Comparison of ENCODE assay signal across 30 cellular contexts in genomic region chr2:230746213-230746612, GRCh38. TPM values are rescaled to one million over a fixed set of nuclear protein-coding genes. Genes with fewer than 3 reads are reported as not detected.
DNase-seq lines count a peak whose midpoint lies in the region; ATAC-seq and TF ChIP-seq lines count a peak whose summit lies in the region.
"Had no signal": no experiment of that assay in that cellular context is flagged by ENCODE, and none has a peak within 500 bp of the region (broad histone marks: within the 10 kb centered on the region; RNA-seq: fewer than 3 reads in every experiment).

No MANE protein-coding gene starts in this region.

- H3K4me1 Mint-ChIP-seq in activated CD4-positive, alpha-beta T cell treated with anti-CD3 and anti-CD28 coated beads for 36 hours = peaks cover 57% of the 10 kb centered on the region
- peaks cover 64% of the 10 kb centered on the region for H3K4me1 Mint-ChIP-seq in stimulated activated naive CD8-positive, alpha-beta T cell treated with anti-CD3 and anti-CD28 coated beads, Interleukin-15, Interleukin-2, amounts not matched to agents 100 ng/mL and 50 ng/mL, for 24 hours (ENCODE audit: low read depth)

- peaks cover 54% of the 10 kb centered on the region for H3K36me3 Mint-ChIP-seq in activated CD4-positive, alpha-beta T cell treated with anti-CD3 and anti-CD28 coated beads for 36 hours (ENCODE audit: low read depth)
- peaks cover 61% of the 10 kb centered on the region for H3K36me3 Mint-ChIP-seq in stimulated activated naive CD8-positive, alpha-beta T cell treated with anti-CD3 and anti-CD28 coated beads, Interleukin-15, Interleukin-2, amounts not matched to agents 100 ng/mL and 50 ng/mL, for 24 hours (ENCODE audit: low read depth)

- POLR2A ChIA-PET in activated CD4-positive, alpha-beta T cell treated with anti-CD3 and anti-CD28 coated beads for 36 hours (lab: Charles Lee) = no interaction called here

- TF ChIP-seq EP300 in stomach (IDR thresholded peaks at IDR 0.05) = no peak

- peak overlapping the region in 1 of 10 donors; percentile 13 for H3K27ac ChIP-seq in heart right ventricle
- no peak overlapping the region for H3K27ac ChIP-seq in left ventricle myocardium inferior (replicated peaks)
- peak overlapping the region; percentile 7 for H3K27ac ChIP-seq in foreskin keratinocyte
- no peak overlapping the region for H3K27ac ChIP-seq in stomach
- H3K27ac ChIP-seq: 22Rv1, PC-9 had no signal

- H3K27me3 Mint-ChIP-seq in activated CD4-positive, alpha-beta T cell treated with anti-CD3 and anti-CD28 coated beads for 36 hours = no peaks in the 10 kb centered on the region
- no peaks in the 10 kb centered on the region for H3K27me3 Mint-ChIP-seq in stimulated activated naive CD8-positive, alpha-beta T cell treated with anti-CD3 and anti-CD28 coated beads, Interleukin-15, Interleukin-2, amounts not matched to agents 100 ng/mL and 50 ng/mL, for 24 hours
- H3K27me3 Mint-ChIP-seq: CD8-positive, alpha-beta memory T cell had no signal

- H3K9me3 ChIP-seq in heart right ventricle (no peaks in the 10 kb centered on the region), left ventricle myocardium inferior (replicated peaks) (no peaks in the 10 kb centered on the region), stomach (no peaks in the 10 kb centered on the region)
- H3K9me3 ChIP-seq: BE2C had no signal

- TF ChIP-seq POLR2A in stomach (IDR thresholded peaks at IDR 0.05) = no peak

- TF ChIP-seq CTCF in heart right ventricle (IDR thresholded peaks at IDR 0.05) (no peak), left ventricle myocardium inferior (IDR thresholded peaks at IDR 0.05; ENCODE audit: borderline replicate concordance) (no peak), foreskin keratinocyte (conservative IDR thresholded peaks at IDR 0.05) (no peak), stomach (IDR thresholded peaks at IDR 0.05) (no peak)

- peaks cover 0 to 38% (median 20%) of the 10 kb centered on the region in 9 donors for H3K4me1 ChIP-seq in heart right ventricle
- H3K4me1 ChIP-seq in left ventricle myocardium inferior = peaks cover 43% of the 10 kb centered on the region
- peaks cover 41% of the 10 kb centered on the region for H3K4me1 ChIP-seq in foreskin keratinocyte
- H3K4me1 ChIP-seq in stomach = peaks cover 4 to 59% (median 22%) of the 10 kb centered on the region in 4 donors
- H3K4me1 ChIP-seq: BE2C had no signal

- ATAC-seq in activated CD4-positive, alpha-beta T cell treated with anti-CD3 and anti-CD28 coated beads for 36 hours = peak; percentile 34
- ATAC-seq in heart right ventricle (peak in 6 of 8 donors; percentile 25 to 86 (median 40)), foreskin keratinocyte (peak; percentile 43), HG02798 (IDR thresholded peaks at IDR 0.05; ENCODE audit: poor library complexity, unreplicated experiment) (no peak)
- ATAC-seq: HepG2 had no signal

- WGBS in heart right ventricle, 2 donors = 68 to 77% methylated on average over 4 of the region's 4 CpGs
- WGBS in stomach, 5 donors = 75 to 86% (median 76%) methylated on average over 4 of the region's 4 CpGs

- CTCF ChIA-PET in activated CD4-positive, alpha-beta T cell treated with anti-CD3 and anti-CD28 coated beads for 36 hours (lab: Charles Lee) = interaction anchor here (0.7 kb wide), 1 partner anchor 16 kb away, joined by 3 read pairs; no protein-coding TSS in a partner anchor

- H3K36me3 ChIP-seq in heart right ventricle = peaks cover 0 to 49% (median 0%) of the 10 kb centered on the region in 9 donors
- H3K36me3 ChIP-seq in left ventricle myocardium inferior = peaks cover 3% of the 10 kb centered on the region
- peaks cover 0 to 20% (median 17%) of the 10 kb centered on the region in 4 donors for H3K36me3 ChIP-seq in stomach

- no peaks in the 10 kb centered on the region for H3K9me3 Mint-ChIP-seq in activated CD4-positive, alpha-beta T cell treated with anti-CD3 and anti-CD28 coated beads for 36 hours (ENCODE audit: low read depth)
- H3K9me3 Mint-ChIP-seq in stimulated activated naive CD8-positive, alpha-beta T cell treated with anti-CD3 and anti-CD28 coated beads, Interleukin-15, Interleukin-2, amounts not matched to agents 100 ng/mL and 50 ng/mL, for 24 hours = no peaks in the 10 kb centered on the region
- H3K9me3 Mint-ChIP-seq: CD14-positive monocyte; CD8-positive, alpha-beta memory T cell had no signal

- H3K4me3 Mint-ChIP-seq in activated CD4-positive, alpha-beta T cell treated with anti-CD3 and anti-CD28 coated beads for 36 hours = no peak overlapping the region
- H3K4me3 Mint-ChIP-seq in stimulated activated naive CD8-positive, alpha-beta T cell treated with anti-CD3 and anti-CD28 coated beads, Interleukin-15, Interleukin-2, amounts not matched to agents 100 ng/mL and 50 ng/mL, for 24 hours = no peak overlapping the region
- H3K4me3 Mint-ChIP-seq: CD14-positive monocyte had no signal

- intact Hi-C loops in activated CD4-positive, alpha-beta T cell treated with anti-CD3 and anti-CD28 coated beads for 36 hours (cut with DNase I, micrococcal nuclease) = no loop called here
- intact Hi-C loops in heart right ventricle (cut with DNase I) = loop anchor here in 1 of 10 donors (5.0 kb wide), 1 partner anchor 46 kb away; no protein-coding TSS in a partner anchor
- intact Hi-C loops in left ventricle myocardium inferior (cut with micrococcal nuclease) = no loop called here
- intact Hi-C loops in stomach (cut with DNase I; ENCODE audit: low total_unique reads) = no loop called here

- H3K4me3 ChIP-seq in heart right ventricle (no peak overlapping the region), left ventricle myocardium inferior (no peak overlapping the region), stomach (no peak overlapping the region)
- H3K4me3 ChIP-seq: PC-9 had no signal

- H3K27ac Mint-ChIP-seq in activated CD4-positive, alpha-beta T cell treated with anti-CD3 and anti-CD28 coated beads for 36 hours = no peak overlapping the region
- H3K27ac Mint-ChIP-seq in stimulated activated naive CD8-positive, alpha-beta T cell treated with anti-CD3 and anti-CD28 coated beads, Interleukin-15, Interleukin-2, amounts not matched to agents 100 ng/mL and 50 ng/mL, for 24 hours = peak overlapping the region; percentile 7

- H3K27me3 ChIP-seq in heart right ventricle (no peaks in the 10 kb centered on the region), left ventricle myocardium inferior (ENCODE audit: low read depth) (no peaks in the 10 kb centered on the region), foreskin keratinocyte (no peaks in the 10 kb centered on the region), stomach (no peaks in the 10 kb centered on the region)
- H3K27me3 ChIP-seq: BE2C had no signal

- no peak for DNase-seq in activated CD4-positive, alpha-beta T cell treated with anti-CD3 and anti-CD28 coated beads for 36 hours
- DNase-seq in activated CD4-positive, alpha-beta T cell treated with anti-CD3 and anti-CD28 coated beads for 4 hours = no peak
- DNase-seq in heart right ventricle (no peak), left ventricle myocardium inferior (no peak), foreskin keratinocyte (no peak), stomach (no peak)
- DNase-seq: ACHN; BE2C; Calu3; CD8-positive, alpha-beta memory T cell; DMS79 treated with DMSO at 0.1 percent for 48 hours; GF-D8; H7; Kasumi-1; MV-4-11; NCI-H1105; NCI-H146; NCI-H1930; NCI-H2107; NCI-H446 treated with DMSO at 0.1 percent for 48 hours; NCI-H526; NCI-H82; NK-92 treated with Interleukin-12 subunit alpha and Interleukin-12 subunit beta, amount 100 ng/mL, for 24 hours; PC-9; SHP77 had no signal

RNA-seq across cellular contexts. Expression of gene CAB39, which starts 33.6 kb away (rescaled TPM):
- 100 to 1,000 TPM; 122 to 148 TPM for total RNA-seq in activated CD4-positive, alpha-beta T cell treated with anti-CD3 and anti-CD28 coated beads for 36 hours
- 10 to 100 TPM; 72.6 to 99.7 (median 91.1) TPM for total RNA-seq in heart right ventricle
- 10 to 100 TPM; 17.3 to 26.2 TPM for polyA plus RNA-seq in heart right ventricle
- 92.2 TPM for total RNA-seq in left ventricle myocardium inferior
- total RNA-seq in foreskin keratinocyte = 179 and 191 TPM in 2 replicates
- polyA plus RNA-seq in foreskin keratinocyte = 67.8 and 73.5 TPM in 2 replicates
- 100 to 1,000 TPM in 1 of 5 donors, 10 to 100 TPM in 4; 83.9 to 126 (median 86.9) TPM for total RNA-seq in stomach
- 10 to 100 TPM; 21.8 to 56.4 (median 36.9) TPM for polyA plus RNA-seq in stomach
